In the genomic region with DNA sequence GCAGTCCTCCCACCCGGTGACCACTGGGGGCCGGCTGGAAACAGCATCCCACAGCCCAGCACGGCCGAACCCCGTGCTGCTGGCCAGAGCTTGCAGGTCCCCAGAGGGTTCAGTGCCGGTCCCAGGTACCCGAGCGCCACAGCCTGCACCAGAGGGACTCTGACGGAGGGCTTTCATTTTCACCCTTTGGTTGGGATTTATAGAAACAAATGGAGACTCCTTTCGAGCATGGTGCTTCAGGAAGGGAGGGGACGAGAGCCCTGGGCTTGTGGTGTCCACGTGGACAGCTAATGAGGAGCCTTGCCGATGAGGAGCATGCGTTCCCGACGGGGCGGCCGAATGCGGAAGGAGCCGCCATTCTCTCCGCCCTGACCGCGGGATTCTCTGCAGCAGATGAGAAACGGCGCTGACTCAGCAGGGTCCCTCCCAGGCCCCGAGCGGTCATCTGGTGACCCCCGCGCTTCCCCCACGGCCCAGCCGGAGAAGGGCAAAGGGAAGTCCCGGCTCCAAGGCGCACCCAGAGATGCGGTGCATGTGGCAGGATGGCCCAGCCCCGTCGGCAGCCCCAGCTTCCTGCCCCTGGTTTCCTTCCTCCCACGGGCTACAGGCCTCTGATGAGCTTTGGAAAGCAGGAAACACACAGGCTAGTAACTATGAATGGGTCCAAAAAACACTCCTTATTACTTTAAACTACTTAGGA, we compare ENCODE assay signal across 8 cellular contexts. TPM values are rescaled to one million over a fixed set of nuclear protein-coding genes. Genes with fewer than 3 reads are reported as not detected.
A peak's percentile ranks its signal among the peaks of the same experiment; 100 is the strongest.
DNase-seq lines count a peak whose midpoint lies in the region; ATAC-seq, FAIRE-seq and TF ChIP-seq lines count a peak whose summit lies in the region.

No MANE protein-coding gene starts in this region.

- TF ChIP-seq EP300 in SK-N-SH (IDR thresholded peaks at IDR 0.05; ENCODE audit: borderline replicate concordance in 1 of 2, low read depth in 1 of 2, low read length in 1 of 2): no peak

- H3K27ac ChIP-seq in astrocyte (ENCODE audit: low read depth, low read length) (peak overlapping the region; percentile 33), liver (ENCODE audit: low read depth in 1 of 2, low read length in 2 of 2) (peak overlapping the region; percentile 62 to 70), SK-N-SH (ENCODE audit: low read depth in 2 of 2, low read length in 1 of 2) (no peak overlapping the region)

- TF ChIP-seq RAD21 in liver (IDR thresholded peaks at IDR 0.05) (peak in 1 of 2 donors; percentile 30), SK-N-SH (IDR thresholded peaks at IDR 0.05; ENCODE audit: low read length) (no peak)

- H3K79me2 ChIP-seq in astrocyte (ENCODE audit: insufficient read depth, low read length): peaks cover 47% of the 10 kb centered on the region
- peaks cover 59% of the 10 kb centered on the region for H3K79me2 ChIP-seq in SK-N-SH (ENCODE audit: insufficient read depth)

- no peaks in the 10 kb centered on the region for H3K9me3 Mint-ChIP-seq in astrocyte (ENCODE audit: unreplicated experiment)

- WGBS in liver: 66% methylated on average over 37 of the region's 37 CpGs
- 90% methylated on average over 32 of the region's 37 CpGs for WGBS in SK-N-SH (ENCODE audit: low lambda C conversion rate)

- H2AFZ ChIP-seq in astrocyte (ENCODE audit: low read depth, low read length) (peak overlapping the region; percentile 59), SK-N-SH (ENCODE audit: low read depth) (no peak overlapping the region)

- H3K27me3 ChIP-seq in GM06990 (replicated peaks; ENCODE audit: control insufficient read depth, insufficient read depth, low read length): no peaks in the 10 kb centered on the region
- H3K27me3 ChIP-seq in astrocyte (ENCODE audit: insufficient read depth, low read length): no peaks in the 10 kb centered on the region
- H3K27me3 ChIP-seq in liver (ENCODE audit: control insufficient read depth in 4 of 4, insufficient read depth in 4 of 4, low read length in 3 of 4): no peaks in the 10 kb centered on the region
- H3K27me3 ChIP-seq in SK-N-SH (ENCODE audit: insufficient read depth): no peaks in the 10 kb centered on the region

- ATAC-seq in T-helper 17 cell: peak; percentile 81
- no peak for ATAC-seq in HG02870 (IDR thresholded peaks at IDR 0.05; ENCODE audit: unreplicated experiment)

- H3K4me3 ChIP-seq in GM06990 (replicated peaks; ENCODE audit: low read depth, low read length): peak overlapping the region; percentile 69
- H3K4me3 ChIP-seq in astrocyte (ENCODE audit: insufficient read depth, low read depth, low read length): peak overlapping the region; percentile 31
- peak overlapping the region in 1 of 3 donors; percentile 3 for H3K4me3 ChIP-seq in liver (ENCODE audit: low read depth in 1 of 3, low read length in 3 of 3)
- H3K4me3 ChIP-seq in SK-N-SH (ENCODE audit: low read depth in 2 of 2, low read length in 1 of 2): no peak overlapping the region

- H3K9me2 ChIP-seq in SK-N-SH: no peaks in the 10 kb centered on the region

- peaks cover 8% of the 10 kb centered on the region for H4K20me1 ChIP-seq in astrocyte (ENCODE audit: insufficient read depth, low read length)
- H4K20me1 ChIP-seq in SK-N-SH (ENCODE audit: insufficient read depth): peaks cover 48% of the 10 kb centered on the region

- H3K4me2 ChIP-seq in astrocyte (ENCODE audit: low read length) (peak overlapping the region; percentile 67), SK-N-SH (no peak overlapping the region)

- no peaks in the 10 kb centered on the region for H3K27me3 Mint-ChIP-seq in T-helper 17 cell
- no peaks in the 10 kb centered on the region for H3K27me3 Mint-ChIP-seq in astrocyte (ENCODE audit: low read depth, unreplicated experiment)

- H3K36me3 Mint-ChIP-seq in T-helper 17 cell (ENCODE audit: low read depth): no peaks in the 10 kb centered on the region
- H3K36me3 Mint-ChIP-seq in astrocyte (ENCODE audit: low read depth, unreplicated experiment): peaks cover 22% of the 10 kb centered on the region

- peak; percentile 65 for DNase-seq in GM06990 (ENCODE audit: extremely low read depth, insufficient read length)
- DNase-seq in T-helper 17 cell: peak; percentile 35 to 45 (median 40)
- peak; percentile 6 for DNase-seq in astrocyte (ENCODE audit: low read depth)
- DNase-seq in stimulated activated CD8-positive, alpha-beta memory T cell treated with anti-CD3 and anti-CD28 coated beads, Interleukin-15, amount 100 ng/mL, for 24 hours (ENCODE audit: low read depth): peak; percentile 38
- DNase-seq in SK-N-SH: no peak
- no peak for DNase-seq in DMS153 (lab: John Stamatoyannopoulos, UW)

- no peak for FAIRE-seq in astrocyte (lab: Jason Lieb, UNC)

- peak overlapping the region; percentile 49 for H3K9ac ChIP-seq in astrocyte (ENCODE audit: low read length)
- peak overlapping the region in 1 of 2 donors; percentile 41 for H3K9ac ChIP-seq in liver (ENCODE audit: low read depth in 1 of 2, low read length in 2 of 2)
- H3K9ac ChIP-seq in SK-N-SH: no peak overlapping the region

- H3K4me3 Mint-ChIP-seq in T-helper 17 cell (peak overlapping the region; percentile 91), astrocyte (ENCODE audit: unreplicated experiment) (no peak overlapping the region)

- H3K4me1 Mint-ChIP-seq in T-helper 17 cell: peaks cover 42% of the 10 kb centered on the region
- no peaks in the 10 kb centered on the region for H3K4me1 Mint-ChIP-seq in astrocyte (ENCODE audit: low read depth, unreplicated experiment)

- no peak for TF ChIP-seq CTCF in GM06990 (IDR thresholded peaks at IDR 0.05; ENCODE audit: insufficient read depth, low read length, poor library complexity, severe bottlenecking)
- no peak for TF ChIP-seq CTCF in astrocyte (IDR thresholded peaks at IDR 0.05; ENCODE audit: insufficient read depth, low read depth, low read length)
- no peak for TF ChIP-seq CTCF in liver (IDR thresholded peaks at IDR 0.05; ENCODE audit: low read depth, low read length, missing input control)
- no peak for TF ChIP-seq CTCF in SK-N-SH (IDR thresholded peaks at IDR 0.05)

- H3K36me3 ChIP-seq in GM06990 (ENCODE audit: control insufficient read depth, insufficient read depth, low read length) (peaks cover 32% of the 10 kb centered on the region), astrocyte (ENCODE audit: insufficient read depth, low read length) (peaks cover 5% of the 10 kb centered on the region), liver (ENCODE audit: control insufficient read depth in 4 of 4, insufficient read depth in 3 of 4, low read depth in 1 of 4, low read length in 3 of 4) (peaks cover 11 to 35% (median 22%) of the 10 kb centered on the region in 4 donors), SK-N-SH (replicated peaks in 1 of 2; ENCODE audit: control insufficient read depth in 1 of 2, insufficient read depth in 2 of 2, low read length in 1 of 2) (peaks cover 24 to 52% of the 10 kb centered on the region in 2 experiments)

- H3K9me3 ChIP-seq in T-helper 17 cell (ENCODE audit: control insufficient read depth, low read length, poor library complexity, severe bottlenecking) (no peaks in the 10 kb centered on the region), astrocyte (ENCODE audit: insufficient read depth, low read depth, low read length) (no peaks in the 10 kb centered on the region), liver (ENCODE audit: control insufficient read depth in 4 of 4, low read length in 3 of 4) (no peaks in the 10 kb centered on the region), SK-N-SH (no peaks in the 10 kb centered on the region)

- CTCF ChIA-PET in SK-N-SH (lab: Yijun Ruan, JAX): interaction anchor here (0.9 kb wide), 1 partner anchor 10 kb away, joined by 3 read pairs; a partner anchor contains a TSS

- POLR2A ChIA-PET in SK-N-SH (lab: Yijun Ruan, JAX): no interaction called here

- peaks cover 12% of the 10 kb centered on the region for H3K4me1 ChIP-seq in astrocyte (ENCODE audit: insufficient read depth, low read length)
- peaks cover 0 to 13% (median 6%) of the 10 kb centered on the region in 4 donors for H3K4me1 ChIP-seq in liver (ENCODE audit: control insufficient read depth in 4 of 4, insufficient read depth in 4 of 4, low read length in 3 of 4)
- no peaks in the 10 kb centered on the region for H3K4me1 ChIP-seq in SK-N-SH (ENCODE audit: control insufficient read depth in 1 of 2, insufficient read depth in 2 of 2, low read depth in 1 of 2, low read length in 1 of 2)

- peak overlapping the region; percentile 94 for H3K27ac Mint-ChIP-seq in T-helper 17 cell
- H3K27ac Mint-ChIP-seq in astrocyte (ENCODE audit: unreplicated experiment): no peak overlapping the region

- no peaks in the 10 kb centered on the region for H3F3A ChIP-seq in SK-N-SH (replicated peaks; ENCODE audit: insufficient read depth)

TF ChIP-seq in liver, 16 proteins besides CTCF, POLR2A, EP300 and RAD21 (continues in another document):
- TF ChIP-seq FOXA1 (IDR thresholded peaks at IDR 0.05): no peak
- no peak for TF ChIP-seq FOXA2 (IDR thresholded peaks at IDR 0.05)

TF ChIP-seq in SK-N-SH, 30 proteins besides CTCF, POLR2A, EP300 and RAD21 (continues in another document):
- TF ChIP-seq YY1 (IDR thresholded peaks at IDR 0.05; ENCODE audit: low read depth) (no peak), TCF12 (IDR thresholded peaks at IDR 0.05) (no peak)
- TF ChIP-seq, protein P1, sequence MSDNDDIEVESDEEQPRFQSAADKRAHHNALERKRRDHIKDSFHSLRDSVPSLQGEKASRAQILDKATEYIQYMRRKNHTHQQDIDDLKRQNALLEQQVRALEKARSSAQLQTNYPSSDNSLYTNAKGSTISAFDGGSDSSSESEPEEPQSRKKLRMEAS (IDR thresholded peaks at IDR 0.05; ENCODE audit: low read depth): no peak

RNA-seq across cellular contexts. Expression of a gene that starts 9.8 kb away (rescaled TPM):
- total RNA-seq in T-helper 17 cell: 10 to 100 TPM; 59.4 to 98.4 TPM
- 71.4 and 80.3 TPM in 2 replicates for total RNA-seq in astrocyte
- total RNA-seq in liver: 100 to 1,000 TPM in 1 of 2 donors, 10 to 100 TPM in 1; 34.2 to 117 TPM
- 10 to 100 TPM; 29.3 to 75.2 TPM for polyA plus RNA-seq in liver
- 64.3 and 82.2 TPM in 2 replicates for polyA plus RNA-seq in SK-N-SH (2012; rRNA removed)
- 29.3 and 49.2 TPM in 2 replicates for polyA plus RNA-seq in SK-N-SH (2012; cell fraction: cytosol; rRNA removed)
- 190 and 211 TPM in 2 replicates for polyA plus RNA-seq in SK-N-SH (2012; cell fraction: nucleus; rRNA removed)

RNA-seq across cellular contexts. Expression of a gene that starts 46.2 kb away (rescaled TPM):
- total RNA-seq in T-helper 17 cell: 10 to 100 TPM; 30.6 to 37.0 TPM
- 52.6 and 67.2 TPM in 2 replicates for total RNA-seq in astrocyte
- total RNA-seq in liver: 10 to 100 TPM in 1 of 2 donors, 1 to 10 TPM in 1; 8.3 to 11.6 TPM
- polyA plus RNA-seq in liver: 10 to 100 TPM; 19.3 to 67.4 TPM
- 194 and 229 TPM in 2 replicates for polyA plus RNA-seq in SK-N-SH (2012; rRNA removed)
- polyA plus RNA-seq in SK-N-SH (2012; cell fraction: cytosol; rRNA removed): 230 and 349 TPM in 2 replicates
- polyA plus RNA-seq in SK-N-SH (2012; cell fraction: nucleus; rRNA removed): 139 and 227 TPM in 2 replicates

RNA-seq across cellular contexts. Expression of a gene that starts 46.5 kb away (rescaled TPM):
- total RNA-seq in T-helper 17 cell (10 to 100 TPM; 84.1 to 90.9 TPM), astrocyte (26.4 and 28.7 TPM in 2 replicates), liver (10 to 100 TPM in 1 of 2 donors, 1 to 10 TPM in 1; 10.0 to 22.9 TPM)
- polyA plus RNA-seq in liver (10 to 100 TPM in 1 of 2 donors, 1 to 10 TPM in 1; 3.2 to 11.4 TPM), SK-N-SH (2012; rRNA removed) (35.3 and 36.1 TPM in 2 replicates)
- 4.6 and 9.6 TPM in 2 replicates for polyA plus RNA-seq in SK-N-SH (2012; cell fraction: cytosol; rRNA removed)
- 379 and 617 TPM in 2 replicates for polyA plus RNA-seq in SK-N-SH (2012; cell fraction: nucleus; rRNA removed)

Comparison
In these comparisons a context has a peak if more than half of its experiments do, and no peak if none do; other contexts are left out.
1. DNase-seq: peak in GM06990 (single experiment), T-helper 17 cell (3 of 3), astrocyte (single experiment) and stimulated activated CD8-positive, alpha-beta memory T cell treated with anti-CD3 and anti-CD28 coated beads, Interleukin-15, amount 100 ng/mL, for 24 hours (single experiment); none in SK-N-SH (single experiment) and DMS153 (single experiment).
2. H3K4me3 ChIP-seq: peak in GM06990 (single experiment) and astrocyte (single experiment); none in SK-N-SH (0 of 2).
3. H3K27ac ChIP-seq: peak in astrocyte (single experiment) and liver (2 of 2); none in SK-N-SH (0 of 2).